ENCODE assay signal across 8 cellular contexts in genomic region chr18:34122724-34123334, GRCh38.
DNase-seq lines count a peak whose midpoint lies in the region; ATAC-seq and TF ChIP-seq lines count a peak whose summit lies in the region.

No MANE protein-coding gene starts in this region.

- H4K20me1 ChIP-seq in GM23248 (ENCODE audit: insufficient read depth): no peaks in the 10 kb centered on the region
- H4K20me1 ChIP-seq in KMS-11 (ENCODE audit: insufficient read depth): no peaks in the 10 kb centered on the region
- H4K20me1 ChIP-seq in OCI-LY1 (ENCODE audit: insufficient read depth, low read length): no peaks in the 10 kb centered on the region

- H2AFZ ChIP-seq in GM23248: no peak overlapping the region
- no peak overlapping the region for H2AFZ ChIP-seq in KMS-11 (ENCODE audit: low read depth)
- H2AFZ ChIP-seq in OCI-LY1 (ENCODE audit: low read length): no peak overlapping the region

- H3K4me3 Mint-ChIP-seq in mesothelial cell of epicardium: no peak overlapping the region

- H3K9me3 ChIP-seq in cardiac muscle cell (ENCODE audit: low read depth) (no peaks in the 10 kb centered on the region), right cardiac atrium (ENCODE audit: control insufficient read depth, low read length) (no peaks in the 10 kb centered on the region), GM23248 (ENCODE audit: low read depth) (no peaks in the 10 kb centered on the region), OCI-LY1 (ENCODE audit: low read length) (no peaks in the 10 kb centered on the region)

- WGBS in right cardiac atrium: 21% methylated on average over 4 of the region's 4 CpGs
- WGBS in GM23248 (ENCODE audit: low coverage in 1 of 2, low lambda C conversion rate in 2 of 2, missing lambda C conversion rate in 2 of 2), 2 experiments: 28 to 32% methylated on average over 4 of the region's 4 CpGs

- no peaks in the 10 kb centered on the region for H3K79me2 ChIP-seq in GM23248 (ENCODE audit: insufficient read depth)
- H3K79me2 ChIP-seq in KMS-11 (ENCODE audit: insufficient read depth, low read depth): no peaks in the 10 kb centered on the region
- no peaks in the 10 kb centered on the region for H3K79me2 ChIP-seq in OCI-LY1 (ENCODE audit: insufficient read depth, low read length)

- ATAC-seq in right cardiac atrium (no peak), sciatic nerve (no peak)

- H3K4me1 Mint-ChIP-seq in mesothelial cell of epicardium: peaks cover 43% of the 10 kb centered on the region

- DNase-seq in cardiac muscle cell (ENCODE audit: low read depth in 1 of 2, low spot score in 1 of 2): peak; percentile 56 to 68
- no peak for DNase-seq in right cardiac atrium
- DNase-seq in GM23248: peak; percentile 76
- DNase-seq in coronary artery (ENCODE audit: low spot score): no peak
- DNase-seq in mesothelial cell of epicardium (ENCODE audit: low spot score in 2 of 2, unreplicated experiment in 2 of 2): no peak
- DNase-seq in sciatic nerve (ENCODE audit: low spot score): no peak

- no peaks in the 10 kb centered on the region for H3K27me3 Mint-ChIP-seq in mesothelial cell of epicardium (ENCODE audit: low read depth)

- in situ Hi-C loops in GM23248 (cut with MboI): loop anchor here (10.0 to 25.0 kb wide), 2 partner anchors 202 to 664 kb away; no protein-coding TSS in a partner anchor

- H3K36me3 Mint-ChIP-seq in mesothelial cell of epicardium: no peaks in the 10 kb centered on the region

- peak overlapping the region; percentile 85 for H3K27ac Mint-ChIP-seq in mesothelial cell of epicardium

- no peak overlapping the region for H3K9ac ChIP-seq in GM23248
- H3K9ac ChIP-seq in KMS-11: no peak overlapping the region
- H3K9ac ChIP-seq in OCI-LY1 (ENCODE audit: low read length): no peak overlapping the region

- H3K36me3 ChIP-seq in cardiac muscle cell (no peaks in the 10 kb centered on the region), GM23248 (ENCODE audit: low read depth) (no peaks in the 10 kb centered on the region), KMS-11 (ENCODE audit: insufficient read depth) (no peaks in the 10 kb centered on the region), OCI-LY1 (ENCODE audit: insufficient read depth, low read length) (no peaks in the 10 kb centered on the region)

- TF ChIP-seq CTCF in cardiac muscle cell (IDR thresholded peaks at IDR 0.05; ENCODE audit: low read depth, low read length) (peak; percentile 88), KMS-11 (conservative IDR thresholded peaks at IDR 0.05; ENCODE audit: low read depth, low read length) (peak; percentile 90), OCI-LY1 (IDR thresholded peaks at IDR 0.05; ENCODE audit: low read length) (peak; percentile 95), coronary artery (IDR thresholded peaks at IDR 0.05) (peak; percentile 67), mesothelial cell of epicardium (IDR thresholded peaks at IDR 0.05; ENCODE audit: unreplicated experiment) (peak; percentile 88)

- H3K27me3 ChIP-seq in cardiac muscle cell (no peaks in the 10 kb centered on the region), right cardiac atrium (ENCODE audit: control insufficient read depth, insufficient read depth) (no peaks in the 10 kb centered on the region), GM23248 (replicated peaks; ENCODE audit: insufficient read depth) (no peaks in the 10 kb centered on the region), KMS-11 (ENCODE audit: insufficient read depth, low read depth) (no peaks in the 10 kb centered on the region), OCI-LY1 (ENCODE audit: insufficient read depth, low read length) (no peaks in the 10 kb centered on the region)

- no peaks in the 10 kb centered on the region for H3K9me3 Mint-ChIP-seq in mesothelial cell of epicardium

- peaks cover 12% of the 10 kb centered on the region for H3K4me1 ChIP-seq in cardiac muscle cell (ENCODE audit: low read depth)
- no peaks in the 10 kb centered on the region for H3K4me1 ChIP-seq in right cardiac atrium (ENCODE audit: control insufficient read depth, insufficient read depth, low read length)
- no peaks in the 10 kb centered on the region for H3K4me1 ChIP-seq in GM23248 (ENCODE audit: insufficient read depth)
- H3K4me1 ChIP-seq in KMS-11 (ENCODE audit: low read depth, poor library complexity, severe bottlenecking): no peaks in the 10 kb centered on the region
- H3K4me1 ChIP-seq in OCI-LY1 (ENCODE audit: insufficient read depth, low read length, severe bottlenecking): peaks cover 7% of the 10 kb centered on the region

- H3K27ac ChIP-seq in cardiac muscle cell: no peak overlapping the region
- H3K27ac ChIP-seq in right cardiac atrium (ENCODE audit: low read length): no peak overlapping the region
- no peak overlapping the region for H3K27ac ChIP-seq in GM23248
- H3K27ac ChIP-seq in KMS-11: no peak overlapping the region
- H3K27ac ChIP-seq in OCI-LY1 (ENCODE audit: low read depth, low read length, poor library complexity, severe bottlenecking): no peak overlapping the region
- no peak overlapping the region for H3K27ac ChIP-seq in coronary artery

- H3K4me2 ChIP-seq in GM23248 (ENCODE audit: unreplicated experiment): no peak overlapping the region
- no peak overlapping the region for H3K4me2 ChIP-seq in KMS-11
- no peak overlapping the region for H3K4me2 ChIP-seq in OCI-LY1 (ENCODE audit: low read length)

- intact Hi-C loops in right cardiac atrium (cut with DNase I) (loop anchor here in 3 of 4 donors (10.0 kb wide), 2 partner anchors 202 to 662 kb away; no protein-coding TSS in a partner anchor), sciatic nerve (cut with DNase I) (no loop called here)

- H3F3A ChIP-seq in GM23248 (ENCODE audit: insufficient read depth) (no peaks in the 10 kb centered on the region), OCI-LY1 (ENCODE audit: insufficient read depth, low read length) (no peaks in the 10 kb centered on the region)

- H3K4me3 ChIP-seq in cardiac muscle cell (no peak overlapping the region), right cardiac atrium (ENCODE audit: low read length) (no peak overlapping the region), GM23248 (no peak overlapping the region), KMS-11 (IDR thresholded peaks at IDR 0.05; ENCODE audit: insufficient read depth, low read depth, low read length) (no peak overlapping the region), OCI-LY1 (ENCODE audit: low read depth, low read length, poor library complexity, severe bottlenecking) (no peak overlapping the region), coronary artery (no peak overlapping the region)

- H3K9me2 ChIP-seq in GM23248 (ENCODE audit: insufficient read depth): no peaks in the 10 kb centered on the region
- H3K9me2 ChIP-seq in OCI-LY1 (ENCODE audit: low read depth, low read length): no peaks in the 10 kb centered on the region

Comparison
In these comparisons a context has a peak if more than half of its experiments do, and no peak if none do; other contexts are left out.
1. DNase-seq: peak in cardiac muscle cell (2 of 2) and GM23248 (single experiment); none in right cardiac atrium (0 of 3), coronary artery (single experiment), mesothelial cell of epicardium (0 of 2) and sciatic nerve (single experiment).
2. Peak in every context shown above with its lines, with median percentiles within 50 percentile points of each other: CTCF ChIP-seq.